ENCODE assay signal across 10 cellular contexts in the genomic region with DNA sequence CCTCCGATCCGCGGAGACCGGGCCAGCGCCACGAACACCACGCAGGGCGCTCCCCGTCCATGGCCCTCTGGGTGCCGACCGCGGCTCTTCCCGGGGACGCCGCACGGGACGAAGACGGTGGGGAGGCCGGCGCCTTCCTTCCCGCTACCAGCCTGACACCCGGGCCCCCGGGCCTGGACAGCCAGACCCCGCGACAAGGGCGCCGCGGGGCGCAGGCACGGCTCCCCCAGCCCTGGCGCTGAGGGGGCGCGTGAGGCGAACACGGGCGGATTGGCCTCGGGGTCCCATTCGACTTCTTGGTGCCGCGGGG. TPM values are rescaled to one million over a fixed set of nuclear protein-coding genes. Genes with fewer than 3 reads are reported as not detected.
DNase-seq lines count a peak whose midpoint lies in the region; ATAC-seq and TF ChIP-seq lines count a peak whose summit lies in the region.
"Had no signal": no experiment of that assay in that cellular context is flagged by ENCODE, and none has a peak within 500 bp of the region (broad histone marks: within the 10 kb centered on the region; RNA-seq: fewer than 3 reads in every experiment).

No MANE protein-coding gene starts in this region.

- H3K79me2 ChIP-seq in mesendoderm (ENCODE audit: control insufficient read depth, insufficient read depth, low read length) = peaks cover 15% of the 10 kb centered on the region

- TF ChIP-seq CTCF in astrocyte of the cerebellum (IDR thresholded peaks at IDR 0.05; ENCODE audit: low read depth, low read length, missing control alignments) (no peak), tibial nerve (IDR thresholded peaks at IDR 0.05) (no peak)

- no CpG with 5 or more reads among the region's 40 CpGs for WGBS in mesendoderm (ENCODE audit: extremely low coverage, insufficient coverage, low lambda C conversion rate)
- 6 to 18% methylated on average over 3 to 8 of the region's 40 CpGs for WGBS in tibial nerve, 2 donors

- H2BK120ac ChIP-seq in mesendoderm (ENCODE audit: low read depth, low read length) = no peak overlapping the region

- H3K23ac ChIP-seq in mesendoderm (ENCODE audit: low read length) = no peak overlapping the region

- H4K8ac ChIP-seq in mesendoderm (ENCODE audit: low read depth, low read length) = no peak overlapping the region

- H3K4me3 ChIP-seq in astrocyte of the cerebellum (ENCODE audit: low read depth, low read length) (peak overlapping the region; percentile 59), mesendoderm (ENCODE audit: low read length) (no peak overlapping the region), tibial nerve (peak overlapping the region; percentile 48 to 100 (median 94))

- peak overlapping the region; percentile 95 for H3K4me3 Mint-ChIP-seq in activated T-cell treated with anti-CD3 and anti-CD28 coated beads, Interleukin-2, amount 50 U/mL, for 24 hours

- peak overlapping the region; percentile 56 for H3K56ac ChIP-seq in mesendoderm (ENCODE audit: low read length)

- no peak overlapping the region for H2BK15ac ChIP-seq in mesendoderm (replicated peaks; ENCODE audit: low read depth)

- no peak overlapping the region for H2BK5ac ChIP-seq in mesendoderm (ENCODE audit: low read length)

- no peak for DNase-seq in activated T-cell treated with anti-CD3 and anti-CD28 coated beads, Interleukin-2, amount 50 U/mL, for 24 hours
- DNase-seq in activated T-cell treated with anti-CD3 and anti-CD28 coated beads, Interleukin-2, amount 50 U/mL, for 48 hours = no peak
- no peak for DNase-seq in astrocyte of the cerebellum (ENCODE audit: low read depth)
- DNase-seq in mesendoderm = no peak
- no peak for DNase-seq in tibial nerve (ENCODE audit: low spot score in 2 of 2)
- no peak for DNase-seq in DMS 273 (lab: John Stamatoyannopoulos, UW; ENCODE audit: unreplicated experiment)
- DNase-seq in NCI-H146 (lab: John Stamatoyannopoulos, UW) = no peak

- no peak overlapping the region for H3K9ac ChIP-seq in mesendoderm (ENCODE audit: low read length)

- no peak overlapping the region for H4K5ac ChIP-seq in mesendoderm (ENCODE audit: low read length)

- H3K9me3 Mint-ChIP-seq in activated T-cell treated with anti-CD3 and anti-CD28 coated beads, Interleukin-2, amount 50 U/mL, for 24 hours = no peaks in the 10 kb centered on the region

- no peak for ATAC-seq in HG03378 (IDR thresholded peaks at IDR 0.05; ENCODE audit: unreplicated experiment)

- H3K4me1 ChIP-seq in mesendoderm (ENCODE audit: control insufficient read depth, low read depth, low read length) (no peaks in the 10 kb centered on the region), tibial nerve (peaks cover 8 to 48% (median 24%) of the 10 kb centered on the region in 4 donors)

- peaks cover 14% of the 10 kb centered on the region for H3K79me1 ChIP-seq in mesendoderm (ENCODE audit: low read length)

- H2AK5ac ChIP-seq in mesendoderm (ENCODE audit: low read length) = no peak overlapping the region

- in situ Hi-C loops in astrocyte of the cerebellum (cut with HindIII; ENCODE audit: low sequenced_read_pairs) = no loop called here

- peak overlapping the region; percentile 44 for H3K27ac Mint-ChIP-seq in activated T-cell treated with anti-CD3 and anti-CD28 coated beads, Interleukin-2, amount 50 U/mL, for 24 hours

- H3K4me2 ChIP-seq in mesendoderm (ENCODE audit: low read length) = no peak overlapping the region

- no peak for TF ChIP-seq EP300 in tibial nerve (IDR thresholded peaks at IDR 0.05)

- no peaks in the 10 kb centered on the region for H3K9me3 ChIP-seq in tibial nerve
- H3K9me3 ChIP-seq: thyroid gland had no signal

- peaks cover 26% of the 10 kb centered on the region for H3K4me1 Mint-ChIP-seq in activated T-cell treated with anti-CD3 and anti-CD28 coated beads, Interleukin-2, amount 50 U/mL, for 24 hours (ENCODE audit: low read depth)

- H3K36me3 ChIP-seq in mesendoderm (ENCODE audit: control insufficient read depth, insufficient read depth, low read length) = peaks cover 11% of the 10 kb centered on the region
- H3K36me3 ChIP-seq in tibial nerve = peaks cover 0 to 47% (median 2%) of the 10 kb centered on the region in 3 donors

- no peak overlapping the region for H3K18ac ChIP-seq in mesendoderm (ENCODE audit: low read length)

- H3K27me3 Mint-ChIP-seq in activated T-cell treated with anti-CD3 and anti-CD28 coated beads, Interleukin-2, amount 50 U/mL, for 24 hours = no peaks in the 10 kb centered on the region

- no peak for TF ChIP-seq POLR2A in tibial nerve (IDR thresholded peaks at IDR 0.05)

- H3K27ac ChIP-seq in mesendoderm (ENCODE audit: low read depth, low read length) (no peak overlapping the region), tibial nerve (no peak overlapping the region)

- H3K4ac ChIP-seq in mesendoderm (ENCODE audit: low read depth, low read length) = no peak overlapping the region

- peaks cover 60% of the 10 kb centered on the region for H3K36me3 Mint-ChIP-seq in activated T-cell treated with anti-CD3 and anti-CD28 coated beads, Interleukin-2, amount 50 U/mL, for 24 hours (ENCODE audit: low read depth)

- H3K27me3 ChIP-seq in mesendoderm (ENCODE audit: insufficient read depth, low read length, poor library complexity) (no peaks in the 10 kb centered on the region), tibial nerve (no peaks in the 10 kb centered on the region)
- H3K27me3 ChIP-seq: thyroid gland had no signal

RNA-seq across cellular contexts. Expression of gene NOC2L, which starts 0.6 kb away (rescaled TPM):
- 80.8 TPM for polyA plus RNA-seq in mesendoderm (2013, experiment 1 of 2)
- polyA plus RNA-seq in mesendoderm (2013, experiment 2 of 2) = 79.8 TPM
- 10 to 100 TPM; 28.2 to 54.0 (median 46.4) TPM for total RNA-seq in tibial nerve

RNA-seq across cellular contexts. Expression of gene KLHL17, which starts 0.7 kb away (rescaled TPM):
- 10.4 TPM for polyA plus RNA-seq in mesendoderm (2013, experiment 1 of 2)
- 10.3 TPM for polyA plus RNA-seq in mesendoderm (2013, experiment 2 of 2)
- 10 to 100 TPM in 3 of 4 donors, 1 to 10 TPM in 1; 4.2 to 19.2 (median 11.9) TPM for total RNA-seq in tibial nerve

RNA-seq across cellular contexts. Expression of gene PLEKHN1, which starts 6.6 kb away (rescaled TPM):
- polyA plus RNA-seq in mesendoderm (2013, experiment 1 of 2) = 0.20 TPM
- polyA plus RNA-seq in mesendoderm (2013, experiment 2 of 2) = 0.28 TPM
- total RNA-seq in tibial nerve = 1 to 10 TPM in 1 of 4 donors, under 1 TPM in 1, not detected in 2; 0.21 to 2.4 TPM

RNA-seq across cellular contexts. Expression of gene PERM1, which starts 22.2 kb away (rescaled TPM):
- not detected for polyA plus RNA-seq in mesendoderm (2013, experiment 1 of 2)
- not detected for polyA plus RNA-seq in mesendoderm (2013, experiment 2 of 2)
- under 1 TPM in 2 of 4 donors, not detected in 2; 0.22 to 0.78 TPM for total RNA-seq in tibial nerve

RNA-seq across cellular contexts. Expression of gene SAMD11, which starts 36.0 kb away (rescaled TPM):
- 2.7 TPM for polyA plus RNA-seq in mesendoderm (2013, experiment 1 of 2)
- 2.2 TPM for polyA plus RNA-seq in mesendoderm (2013, experiment 2 of 2)
- 10 to 100 TPM in 2 of 4 donors, 1 to 10 TPM in 2; 2.6 to 15.9 (median 11.5) TPM for total RNA-seq in tibial nerve
- total RNA-seq: mononuclear cell had no signal
